In the genomic region with DNA sequence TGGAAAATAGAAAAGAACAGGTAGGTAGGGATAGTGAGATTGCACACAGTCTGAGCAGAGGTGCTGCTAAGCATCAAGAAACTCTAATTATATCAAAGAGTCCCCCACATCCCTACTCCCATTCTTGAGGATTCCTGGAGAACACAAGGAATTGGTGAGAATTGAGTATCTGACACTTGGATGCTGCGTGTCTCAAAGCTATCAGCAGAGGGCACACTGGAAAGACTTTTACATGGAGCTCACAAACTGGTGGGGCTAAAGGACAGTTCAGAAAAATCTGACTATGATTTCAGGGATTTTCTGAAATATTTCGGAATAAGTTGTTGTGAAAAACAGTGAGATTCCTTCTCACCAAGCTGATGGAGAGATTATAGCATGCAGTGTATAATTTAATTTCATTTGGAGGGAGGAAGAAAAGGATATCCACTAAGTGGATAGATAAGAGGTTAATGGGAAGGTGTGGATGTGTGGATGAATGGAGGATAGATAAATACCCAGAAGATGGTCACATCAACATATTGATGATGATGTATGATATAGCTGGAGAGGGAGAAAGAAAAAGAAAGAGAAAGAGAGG, we compare ENCODE assay signal across 11 cellular contexts.
DNase-seq lines count a peak whose midpoint lies in the region; ATAC-seq, FAIRE-seq and TF ChIP-seq lines count a peak whose summit lies in the region.
"Had no signal": no experiment of that assay in that cellular context is flagged by ENCODE, and none has a peak within 500 bp of the region (broad histone marks: within the 10 kb centered on the region; RNA-seq: fewer than 3 reads in every experiment).

No MANE protein-coding gene starts in this region.

- H3K79me2 ChIP-seq in HepG2 (ENCODE audit: insufficient read depth, low read length) = no peaks in the 10 kb centered on the region

- TF ChIP-seq CTCF in Calu3 (IDR thresholded peaks at IDR 0.05; ENCODE audit: unreplicated experiment) = peak; percentile 31
- peak; percentile 53 for TF ChIP-seq CTCF in HepG2 (CRISPR knock-in tag; IDR thresholded peaks at IDR 0.05)

- H3K27ac ChIP-seq in HepG2 (ENCODE audit: extremely low read length, insufficient read depth, low read length) = no peak overlapping the region

- TF ChIP-seq EP300 in HepG2 (IDR thresholded peaks at IDR 0.05; ENCODE audit: low read depth in 2 of 2, low read length in 2 of 2) (no peak), HepG2 (CRISPR knock-in tag; IDR thresholded peaks at IDR 0.05; ENCODE audit: borderline replicate concordance) (no peak)

- H3K4me1 Mint-ChIP-seq in Calu3 (ENCODE audit: low read depth, unreplicated experiment) = no peaks in the 10 kb centered on the region
- H3K4me1 Mint-ChIP-seq in stimulated activated naive B cell treated with anti-CD40 and anti-IgM and Interleukin-4, amounts not matched to agents 10 μg/mL and 1 μg/mL and 100 μg/mL, for 72 hours = no peaks in the 10 kb centered on the region

- no peaks in the 10 kb centered on the region for H3K27me3 ChIP-seq in HepG2 (ENCODE audit: control insufficient read depth in 1 of 2, insufficient read depth in 2 of 2, low read length in 2 of 2)

- H2AFZ ChIP-seq in HepG2 (ENCODE audit: low read length) = no peak overlapping the region

- H3K27ac Mint-ChIP-seq in Calu3 (ENCODE audit: unreplicated experiment) = no peak overlapping the region
- H3K27ac Mint-ChIP-seq in stimulated activated naive B cell treated with anti-CD40 and anti-IgM and Interleukin-4, amounts not matched to agents 10 μg/mL and 1 μg/mL and 100 μg/mL, for 72 hours = no peak overlapping the region

- intact Hi-C loops in Calu3 (cut with micrococcal nuclease; ENCODE audit: unreplicated experiment) = loop anchor here (2.0 to 5.0 kb wide), 2 partner anchors 138 to 338 kb away; no protein-coding TSS in a partner anchor
- intact Hi-C loops in HepG2 (cut with micrococcal nuclease; ENCODE audit: unreplicated experiment) = loop anchor here (1.0 kb wide), 1 partner anchor 337 kb away; no protein-coding TSS in a partner anchor

- POLR2A ChIA-PET in HEK293T (lab: Yijun Ruan, JAX) (no interaction called here), HepG2 (lab: Yijun Ruan, JAX) (no interaction called here)

- no peak overlapping the region for H3K4me2 ChIP-seq in HepG2 (ENCODE audit: low read depth, low read length)

- no peaks in the 10 kb centered on the region for H3K36me3 ChIP-seq in HepG2 (replicated peaks in 1 of 2; ENCODE audit: control insufficient read depth in 1 of 2, insufficient read depth in 2 of 2, low read length in 2 of 2)

- DNase-seq in Calu3 = peak; percentile 10
- DNase-seq in HEK293T (ENCODE audit: extremely low spot score) = peak; percentile 13
- peak; percentile 9 for DNase-seq in HepG2 (ENCODE audit: low spot score)
- DNase-seq in frontal cortex (ENCODE audit: low spot score in 2 of 2) = no peak
- DNase-seq in KG1 (lab: John Stamatoyannopoulos, UW) = no peak
- DNase-seq in SW480 (ENCODE audit: low spot score) = no peak
- DNase-seq in stimulated activated naive B cell treated with anti-CD40 and anti-IgM and Interleukin-4, amounts not matched to agents 10 μg/mL and 1 μg/mL and 100 μg/mL, for 72 hours = no peak
- DNase-seq: amniotic stem cell; stimulated activated CD4-positive, alpha-beta T cell treated with anti-CD3 and anti-CD28 coated beads, Interleukin-2, amount 100 ng/mL, for 48 hours had no signal

- TF ChIP-seq POLR2A in HepG2 (IDR thresholded peaks at IDR 0.05; ENCODE audit: insufficient read depth in 1 of 2, low read depth in 2 of 2, low read length in 2 of 2) = no peak

- WGBS in HepG2 (ENCODE audit: low lambda C conversion rate) = 0% methylated on average over 2 of the region's 2 CpGs

- CTCF ChIA-PET in Calu3 (lab: Charles Lee) (interaction anchor here (1.0 kb wide), 2 partner anchors 56 to 137 kb away, joined by 3 to 4 read pairs; no protein-coding TSS in a partner anchor), HEK293T (lab: Yijun Ruan, JAX) (interaction anchor here (0.5 to 1.0 kb wide), 4 partner anchors 11 to 851 kb away, joined by 3 read pairs; no protein-coding TSS in a partner anchor), HepG2 (lab: Yijun Ruan, JAX; ENCODE audit: low intra/inter-chr PET ratio, low total read pairs) (interaction anchor here (1.8 kb wide), 1 partner anchor 337 kb away, joined by 6 read pairs; no protein-coding TSS in a partner anchor)

- in situ Hi-C loops in HepG2 (cut with HindIII; ENCODE audit: extremely low pct_ligation_motif_present, low pct_unique_long_range_greater_than_20kb) = loop anchor here (10.0 kb wide), 1 partner anchor 330 kb away; no protein-coding TSS in a partner anchor

- H3K9ac ChIP-seq in HepG2 (ENCODE audit: insufficient read depth, low read depth, low read length) = no peak overlapping the region

- H4K20me1 ChIP-seq in HepG2 (ENCODE audit: insufficient read depth, low read length) = no peaks in the 10 kb centered on the region

- no peaks in the 10 kb centered on the region for H3K4me1 ChIP-seq in HepG2 (ENCODE audit: insufficient read depth, low read length)

- H3K9me3 Mint-ChIP-seq in Calu3 (ENCODE audit: low read depth, unreplicated experiment) = peaks cover 2% of the 10 kb centered on the region
- peaks cover 3 to 10% of the 10 kb centered on the region in 2 donors for H3K9me3 Mint-ChIP-seq in stimulated activated naive B cell treated with anti-CD40 and anti-IgM and Interleukin-4, amounts not matched to agents 10 μg/mL and 1 μg/mL and 100 μg/mL, for 72 hours

- no peak; the same call in 1 of the 2 replicates for TF ChIP-seq RAD21 in HepG2 (CRISPR knock-in tag; IDR thresholded peaks at IDR 0.05)

- no peak overlapping the region for H3K4me3 Mint-ChIP-seq in Calu3 (ENCODE audit: low read depth, unreplicated experiment)
- H3K4me3 Mint-ChIP-seq in stimulated activated naive B cell treated with anti-CD40 and anti-IgM and Interleukin-4, amounts not matched to agents 10 μg/mL and 1 μg/mL and 100 μg/mL, for 72 hours = no peak overlapping the region

- H3K27me3 Mint-ChIP-seq in Calu3 (ENCODE audit: unreplicated experiment) = no peaks in the 10 kb centered on the region
- H3K27me3 Mint-ChIP-seq in stimulated activated naive B cell treated with anti-CD40 and anti-IgM and Interleukin-4, amounts not matched to agents 10 μg/mL and 1 μg/mL and 100 μg/mL, for 72 hours = no peaks in the 10 kb centered on the region

- H3K9me3 ChIP-seq in HepG2 (ENCODE audit: low read length) = peaks cover 4% of the 10 kb centered on the region; the same call in 1 of the 2 replicates

- H3K4me3 ChIP-seq in HepG2 (replicated peaks in 1 of 3; ENCODE audit: insufficient read depth in 1 of 3, low read depth in 2 of 3, low read length in 3 of 3) = no peak overlapping the region

- BruUV-seq in Calu3 (replicated peaks; lab: Mats Ljungman, UMichigan) (no TSS peak), HepG2 (replicated peaks; lab: Mats Ljungman, UMichigan) (no TSS peak)

- peak; percentile 44; the same call in 1 of the 3 replicates for ATAC-seq in SK-N-SH treated with all-trans-retinoic acid at 6 μM for 48 hours
- ATAC-seq in HepG2 = peak; percentile 78
- ATAC-seq in stimulated activated naive B cell treated with anti-CD40 and anti-IgM and Interleukin-4, amounts not matched to agents 10 μg/mL and 1 μg/mL and 100 μg/mL, for 72 hours (replicated peaks) = no peak

- H3K36me3 Mint-ChIP-seq in Calu3 (ENCODE audit: insufficient read depth, unreplicated experiment) = no peaks in the 10 kb centered on the region
- H3K36me3 Mint-ChIP-seq in stimulated activated naive B cell treated with anti-CD40 and anti-IgM and Interleukin-4, amounts not matched to agents 10 μg/mL and 1 μg/mL and 100 μg/mL, for 72 hours = no peaks in the 10 kb centered on the region

- FAIRE-seq in HepG2 (lab: Jason Lieb, UNC) (no peak), frontal cortex (lab: Jason Lieb, UNC) (no peak)
- FAIRE-seq: G401.6 had no signal

TF ChIP-seq in HEK293T, 16 proteins besides CTCF, POLR2A, EP300 and RAD21 (continues in another document):
- no peak for TF ChIP-seq FOXA1 (IDR thresholded peaks at IDR 0.05)
- TF ChIP-seq FOXM1 (IDR thresholded peaks at IDR 0.05; ENCODE audit: borderline replicate concordance) = no peak
- no peak for TF ChIP-seq ZNF384 (IDR thresholded peaks at IDR 0.05)
- no peak for TF ChIP-seq CTBP1 (IDR thresholded peaks at IDR 0.05; ENCODE audit: borderline replicate concordance)
- no peak for TF ChIP-seq HDGF (IDR thresholded peaks at IDR 0.05; ENCODE audit: borderline replicate concordance)
- no peak for TF ChIP-seq SP1 (IDR thresholded peaks at IDR 0.05)
- no peak for TF ChIP-seq LEF1 (IDR thresholded peaks at IDR 0.05; ENCODE audit: borderline replicate concordance)
- no peak for TF ChIP-seq L3MBTL2 (conservative IDR thresholded peaks at IDR 0.05)
- TF ChIP-seq ARNT (IDR thresholded peaks at IDR 0.05) = no peak
- no peak for TF ChIP-seq TARDBP (IDR thresholded peaks at IDR 0.05)
- TF ChIP-seq BHLHE40 (IDR thresholded peaks at IDR 0.05; ENCODE audit: borderline replicate concordance) = no peak

TF ChIP-seq in SK-N-SH treated with all-trans-retinoic acid at 6 μM for 48 hours, 23 proteins besides CTCF, POLR2A, EP300 and RAD21:
- TF ChIP-seq ARNTL (CRISPR knock-in tag; IDR thresholded peaks at IDR 0.05; ENCODE audit: borderline replicate concordance, low read depth) (no peak), ZNF8 (CRISPR knock-in tag; IDR thresholded peaks at IDR 0.05) (no peak)

TF ChIP-seq in HepG2, 621 proteins besides CTCF, POLR2A, EP300 and RAD21 (continues in another document):
- TF ChIP-seq ZNF124 (CRISPR knock-in tag; IDR thresholded peaks at IDR 0.05) = no peak

Comparison
In these comparisons a context has a peak if more than half of its experiments do, and no peak if none do; other contexts are left out.
1. DNase-seq: peak in Calu3 (single experiment), HEK293T (single experiment) and HepG2 (single experiment); none in frontal cortex (0 of 2), KG1 (single experiment), SW480 (single experiment) and stimulated activated naive B cell treated with anti-CD40 and anti-IgM and Interleukin-4, amounts not matched to agents 10 μg/mL and 1 μg/mL and 100 μg/mL, for 72 hours (single experiment).
2. ATAC-seq: peak in SK-N-SH treated with all-trans-retinoic acid at 6 μM for 48 hours (single experiment) and HepG2 (single experiment); none in stimulated activated naive B cell treated with anti-CD40 and anti-IgM and Interleukin-4, amounts not matched to agents 10 μg/mL and 1 μg/mL and 100 μg/mL, for 72 hours (0 of 2).